Comparison of ENCODE assay signal across 15 cellular contexts in the genomic region with DNA sequence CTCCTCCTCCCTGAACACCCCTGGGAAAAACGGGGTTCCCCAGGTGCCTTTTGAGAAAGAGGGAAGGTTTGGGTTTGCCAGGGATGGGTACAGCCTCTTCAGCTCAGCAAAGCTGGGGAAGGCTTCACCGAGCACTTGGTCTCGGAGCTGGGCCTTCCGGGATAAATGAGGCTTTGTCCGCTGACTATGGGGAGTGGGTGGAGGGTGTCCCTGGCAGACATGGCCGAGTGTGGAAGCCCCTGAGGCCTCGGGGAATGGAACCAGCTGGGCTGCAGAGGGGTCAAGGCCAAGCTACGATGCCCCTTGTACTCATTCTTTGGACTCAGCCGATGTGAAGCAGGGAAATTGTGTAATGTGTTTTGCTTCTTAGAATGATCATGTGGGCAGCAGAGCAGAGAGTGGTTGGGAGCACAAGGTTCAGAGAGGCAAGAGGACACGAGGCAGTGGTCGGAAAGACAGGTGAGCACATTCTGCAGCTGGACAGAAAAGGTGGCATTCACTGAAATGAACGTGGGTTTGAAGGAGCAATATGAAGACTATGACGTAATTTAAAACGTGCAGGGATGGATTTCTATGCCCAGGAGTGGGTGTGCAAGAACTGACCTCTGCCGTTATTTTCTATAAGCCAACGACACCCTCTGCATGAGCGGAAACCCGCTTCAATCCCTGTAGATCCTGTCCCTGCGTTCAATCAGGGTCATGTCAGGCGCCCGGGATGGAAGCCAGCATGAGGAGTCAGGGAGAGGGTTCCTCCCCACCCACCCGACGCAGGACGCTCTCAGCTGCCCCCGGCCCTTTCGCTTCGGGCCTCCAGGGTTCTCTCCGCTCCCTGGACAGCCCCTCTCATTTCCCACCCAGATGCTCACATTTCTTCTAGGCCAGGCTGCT.
A peak's percentile ranks its signal among the peaks of the same experiment; 100 is the strongest.
DNase-seq lines count a peak whose midpoint lies in the region; ATAC-seq and TF ChIP-seq lines count a peak whose summit lies in the region.
"Had no signal": no experiment of that assay in that cellular context is flagged by ENCODE, and none has a peak within 500 bp of the region (broad histone marks: within the 10 kb centered on the region; RNA-seq: fewer than 3 reads in every experiment).

No MANE protein-coding gene starts in this region.

- H2BK120ac ChIP-seq in mesendoderm (ENCODE audit: low read depth, low read length), result no peak overlapping the region

- no peaks in the 10 kb centered on the region for H3K79me1 ChIP-seq in mesendoderm (ENCODE audit: low read length)

- H4K8ac ChIP-seq in mesendoderm (ENCODE audit: low read depth, low read length), result no peak overlapping the region

- H2BK15ac ChIP-seq in mesendoderm (replicated peaks; ENCODE audit: low read depth), result no peak overlapping the region

- no peak overlapping the region for H3K9ac ChIP-seq in mesendoderm (ENCODE audit: low read length)

- H3K27me3 Mint-ChIP-seq in glutamatergic neuron (ENCODE audit: unreplicated experiment), result peaks cover 3% of the 10 kb centered on the region
- H3K27me3 Mint-ChIP-seq: natural killer cell treated with Interleukin-12 subunit alpha and Interleukin-12 subunit beta and Interleukin-15 and Interleukin-18, amount 100 ng/mL, for 72 hours had no signal

- peak overlapping the region; percentile 34 for H3K56ac ChIP-seq in mesendoderm (ENCODE audit: low read length)

- H3K36me3 ChIP-seq in RWPE2 (ENCODE audit: low read depth) (no peaks in the 10 kb centered on the region), mesendoderm (ENCODE audit: control insufficient read depth, insufficient read depth, low read length) (no peaks in the 10 kb centered on the region), upper lobe of left lung (no peaks in the 10 kb centered on the region)
- H3K36me3 ChIP-seq: MG63, sigmoid colon had no signal

- no peak overlapping the region for H2BK5ac ChIP-seq in mesendoderm (ENCODE audit: low read length)

- peaks cover 4% of the 10 kb centered on the region for H3K9me3 Mint-ChIP-seq in glutamatergic neuron (ENCODE audit: unreplicated experiment)
- H3K9me3 Mint-ChIP-seq: activated CD8-positive, alpha-beta T cell treated with anti-CD3 and anti-CD28 coated beads for 36 hours; natural killer cell treated with Interleukin-12 subunit alpha and Interleukin-12 subunit beta and Interleukin-15 and Interleukin-18, amount 100 ng/mL, for 72 hours had no signal

- TF ChIP-seq POLR2A in upper lobe of left lung (IDR thresholded peaks at IDR 0.05), result no peak

- no peak overlapping the region for H2AK5ac ChIP-seq in mesendoderm (ENCODE audit: low read length)

- no CpG with 5 or more reads among the region's 28 CpGs for WGBS in mesendoderm (ENCODE audit: extremely low coverage, insufficient coverage, low lambda C conversion rate)
- 70 to 76% methylated on average over 28 of the region's 28 CpGs for WGBS in upper lobe of left lung, 2 donors

- no peak overlapping the region for H4K5ac ChIP-seq in mesendoderm (ENCODE audit: low read length)

- no peak overlapping the region for H3K27ac ChIP-seq in RWPE2 (ENCODE audit: poor library complexity, severe bottlenecking)
- H3K27ac ChIP-seq in mesendoderm (ENCODE audit: low read depth, low read length), result no peak overlapping the region
- H3K27ac ChIP-seq in upper lobe of left lung, result peak overlapping the region; percentile 6 to 80 (median 60)

- H3K4me3 ChIP-seq in RWPE2 (ENCODE audit: severe bottlenecking) (no peak overlapping the region), mesendoderm (ENCODE audit: low read length) (no peak overlapping the region), upper lobe of left lung (no peak overlapping the region)
- H3K4me3 ChIP-seq: MG63, sigmoid colon had no signal

- no peak overlapping the region for H3K23ac ChIP-seq in mesendoderm (ENCODE audit: low read length)

- H3K4me1 Mint-ChIP-seq in glutamatergic neuron (ENCODE audit: low read depth, unreplicated experiment), result peaks cover 13% of the 10 kb centered on the region

- no peak overlapping the region for H3K4ac ChIP-seq in mesendoderm (ENCODE audit: low read depth, low read length)

- H3K79me2 ChIP-seq in mesendoderm (ENCODE audit: control insufficient read depth, insufficient read depth, low read length), result no peaks in the 10 kb centered on the region

- H3K9me3 ChIP-seq in RWPE2 (ENCODE audit: severe bottlenecking) (no peaks in the 10 kb centered on the region), upper lobe of left lung (no peaks in the 10 kb centered on the region)
- H3K9me3 ChIP-seq: MG63, sigmoid colon had no signal

- peak overlapping the region; percentile 21 for H3K4me3 Mint-ChIP-seq in glutamatergic neuron (ENCODE audit: unreplicated experiment)
- H3K4me3 Mint-ChIP-seq: activated CD8-positive, alpha-beta T cell treated with anti-CD3 and anti-CD28 coated beads for 36 hours; natural killer cell treated with Interleukin-12 subunit alpha and Interleukin-12 subunit beta and Interleukin-15 and Interleukin-18, amount 100 ng/mL, for 72 hours had no signal

- no peak overlapping the region for H3K27ac Mint-ChIP-seq in glutamatergic neuron (ENCODE audit: unreplicated experiment)
- H3K27ac Mint-ChIP-seq: activated CD8-positive, alpha-beta T cell treated with anti-CD3 and anti-CD28 coated beads for 36 hours; natural killer cell treated with Interleukin-12 subunit alpha and Interleukin-12 subunit beta and Interleukin-15 and Interleukin-18, amount 100 ng/mL, for 72 hours had no signal

- ATAC-seq in RWPE2 (ENCODE audit: low read depth), result no peak
- ATAC-seq in upper lobe of left lung (ENCODE audit: low FRiP score in 2 of 2), result no peak
- no peak for ATAC-seq in HG02970 (IDR thresholded peaks at IDR 0.05; ENCODE audit: low FRiP score, unreplicated experiment)
- ATAC-seq: activated CD8-positive, alpha-beta T cell treated with anti-CD3 and anti-CD28 coated beads for 36 hours; natural killer cell treated with Interleukin-12 subunit alpha and Interleukin-12 subunit beta and Interleukin-15 and Interleukin-18, amount 100 ng/mL, for 72 hours had no signal

- H3K18ac ChIP-seq in mesendoderm (ENCODE audit: low read length), result no peak overlapping the region

- H3K27me3 ChIP-seq in RWPE2 (ENCODE audit: insufficient read depth, poor library complexity, severe bottlenecking) (no peaks in the 10 kb centered on the region), mesendoderm (ENCODE audit: insufficient read depth, low read length, poor library complexity) (no peaks in the 10 kb centered on the region), upper lobe of left lung (no peaks in the 10 kb centered on the region)
- H3K27me3 ChIP-seq: MG63, sigmoid colon had no signal

- H3K4me2 ChIP-seq in mesendoderm (ENCODE audit: low read length), result no peak overlapping the region

- no peaks in the 10 kb centered on the region for H3K4me1 ChIP-seq in RWPE2 (ENCODE audit: insufficient read depth, poor library complexity, severe bottlenecking)
- H3K4me1 ChIP-seq in mesendoderm (ENCODE audit: control insufficient read depth, low read depth, low read length), result peaks cover 11% of the 10 kb centered on the region
- peaks cover 22 to 52% (median 42%) of the 10 kb centered on the region in 4 donors for H3K4me1 ChIP-seq in upper lobe of left lung

- no peak for TF ChIP-seq EP300 in upper lobe of left lung (IDR thresholded peaks at IDR 0.05)

- DNase-seq in RWPE2 (ENCODE audit: low spot score), result peak; percentile 38
- no peak for DNase-seq in glutamatergic neuron
- DNase-seq in mesendoderm, result no peak
- no peak for DNase-seq in upper lobe of left lung
- no peak for DNase-seq in superior temporal gyrus (ENCODE audit: extremely low spot score)
- no peak for DNase-seq in CD1c-positive myeloid dendritic cell (ENCODE audit: extremely low spot score)
- DNase-seq: activated CD8-positive, alpha-beta T cell treated with anti-CD3 and anti-CD28 coated beads for 36 hours; MG63; NCI-H2029 treated with DMSO at 0.1 percent for 48 hours; NCI-H526; stimulated activated CD4-positive, alpha-beta T cell treated with anti-CD3 and anti-CD28 coated beads, Interleukin-2, amount 100 ng/mL, for 48 hours; SW 1271 had no signal

- TF ChIP-seq CTCF in RWPE2 (IDR thresholded peaks at IDR 0.05; ENCODE audit: poor library complexity, severe bottlenecking) (no peak), glutamatergic neuron (IDR thresholded peaks at IDR 0.05; ENCODE audit: partially characterized antibody, unreplicated experiment) (no peak), upper lobe of left lung (IDR thresholded peaks at IDR 0.05) (no peak)

- no peaks in the 10 kb centered on the region for H3K36me3 Mint-ChIP-seq in glutamatergic neuron (ENCODE audit: unreplicated experiment)
- H3K36me3 Mint-ChIP-seq: natural killer cell treated with Interleukin-12 subunit alpha and Interleukin-12 subunit beta and Interleukin-15 and Interleukin-18, amount 100 ng/mL, for 72 hours had no signal

Comparison
In these comparisons a context has a peak if more than half of its experiments do, and no peak if none do; other contexts are left out.
1. H3K27ac ChIP-seq: peak in upper lobe of left lung (4 of 4); none in RWPE2 (single experiment) and mesendoderm (single experiment).